ENCODE assay signal across 14 cellular contexts in genomic region chr2:237921967-237922492, GRCh38.
"Had no signal": no experiment of that assay in that cellular context is flagged by ENCODE, and none has a peak within 500 bp of the region (broad histone marks: within the 10 kb centered on the region; RNA-seq: fewer than 3 reads in every experiment).

No MANE protein-coding gene starts in this region.

- H3K27me3 ChIP-seq: left lung, tibial nerve had no signal

- H3K9me3 ChIP-seq: left lung, mucosa of descending colon, prostate gland, tibial nerve had no signal

- H3K4me1 ChIP-seq: prostate gland had no signal

- H3K36me3 ChIP-seq: left lung, prostate gland, tibial nerve had no signal

- H3K4me3 Mint-ChIP-seq: activated T-helper 1 cell treated with anti-CD3 and anti-CD28 coated beads, Interleukin-12 subunit alpha, Interleukin-12 subunit beta, Interleukin-2, Interleukin-4 antibody, amounts not matched to agents 30 ng/mL and 10 ng/mL and 1 ng/mL, durations not matched to agents 14 hours and 24 hours and 36 hours; memory B cell; T-helper 2 cell treated with Interferon-gamma antibody and Interleukin-4, amounts not matched to agents 5 μg/mL and 100 μg/mL, for 36 hours had no signal

- H3K4me3 ChIP-seq: left lung, mucosa of descending colon, prostate gland, smooth muscle cell, tibial nerve had no signal

- H3K27ac Mint-ChIP-seq: activated T-helper 1 cell treated with anti-CD3 and anti-CD28 coated beads, Interleukin-12 subunit alpha, Interleukin-12 subunit beta, Interleukin-2, Interleukin-4 antibody, amounts not matched to agents 30 ng/mL and 10 ng/mL and 1 ng/mL, durations not matched to agents 14 hours and 24 hours and 36 hours; memory B cell; T-helper 2 cell treated with Interferon-gamma antibody and Interleukin-4, amounts not matched to agents 5 μg/mL and 100 μg/mL, for 36 hours had no signal

- ATAC-seq: naive thymus-derived CD4-positive, alpha-beta T cell had no signal

- H3K4me2 ChIP-seq: smooth muscle cell had no signal

- H3K4me1 Mint-ChIP-seq: memory B cell had no signal

- DNase-seq: activated CD4-positive, alpha-beta T cell treated with anti-CD3 and anti-CD28 coated beads, Interleukin-2, amount 50 U/mL, for 1 hour; hippocampal formation; kidney; mucosa of descending colon; naive thymus-derived CD4-positive, alpha-beta T cell; occipital lobe; right cardiac atrium had no signal

- H3K9me3 Mint-ChIP-seq: activated T-helper 1 cell treated with anti-CD3 and anti-CD28 coated beads, Interleukin-12 subunit alpha, Interleukin-12 subunit beta, Interleukin-2, Interleukin-4 antibody, amounts not matched to agents 30 ng/mL and 10 ng/mL and 1 ng/mL, durations not matched to agents 14 hours and 24 hours and 36 hours had no signal

- H3K27ac ChIP-seq: left lung, tibial nerve had no signal

- H3K36me3 Mint-ChIP-seq: memory B cell had no signal
